In the genomic region with DNA sequence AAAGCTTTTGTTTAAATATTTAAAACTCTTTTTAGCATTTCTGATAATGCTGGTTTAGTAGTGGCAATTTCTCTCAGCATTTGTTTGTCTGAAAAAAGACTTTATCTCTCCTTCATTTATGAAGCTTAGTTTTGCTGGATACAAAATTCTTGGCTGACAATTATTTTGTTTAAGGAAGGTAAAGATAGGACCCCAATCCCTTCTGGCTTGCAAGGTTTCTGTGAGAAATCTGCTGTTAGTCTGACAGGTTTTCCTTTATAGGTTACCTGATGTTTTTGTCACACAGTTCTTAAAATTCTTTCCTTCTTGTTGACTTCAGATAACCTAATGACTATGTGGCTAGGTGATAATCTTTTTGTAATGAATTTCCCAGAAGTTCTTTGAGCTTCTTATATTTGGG, we compare ENCODE assay signal across 2 cellular contexts. TPM values are rescaled to one million over a fixed set of nuclear protein-coding genes. Genes with fewer than 3 reads are reported as not detected.
"Had no signal": no experiment of that assay in that cellular context is flagged by ENCODE, and none has a peak within 500 bp of the region (broad histone marks: within the 10 kb centered on the region; RNA-seq: fewer than 3 reads in every experiment).

No MANE protein-coding gene starts in this region.

RNA-seq across cellular contexts. Expression of gene CXCR2, which starts 3.5 kb away (rescaled TPM):
- total RNA-seq: G401 had no signal

RNA-seq across cellular contexts. Expression of gene CXCR1, which starts 44.5 kb away (rescaled TPM):
- total RNA-seq: G401, GM12878 had no signal
- polyA plus RNA-seq: GM12878 had no signal

RNA-seq across cellular contexts. Expression of gene RUFY4, which starts 53.2 kb away (rescaled TPM):
- total RNA-seq: G401 had no signal
